8 cellular contexts compared by ENCODE assay signal in genomic region chr7:25125137-25125946, GRCh38.
DNase-seq lines count a peak whose midpoint lies in the region; ATAC-seq and TF ChIP-seq lines count a peak whose summit lies in the region.

Gene CYCS (minus strand): TSS chr7:25125260. CDS start chr7:25124119, 1,141 bp downstream.

- peak; percentile 100 for DNase-seq in GM06990 (ENCODE audit: extremely low read depth, insufficient read length)
- DNase-seq in NCI-H1092 (lab: John Stamatoyannopoulos, UW), result peak; percentile 100
- DNase-seq in germinal center (ENCODE audit: low spot score), result peak; percentile 92
- DNase-seq in non-pigmented ciliary epithelial cell (ENCODE audit: low read depth), result peak; percentile 99
- peak; percentile 99 for DNase-seq in superior temporal gyrus (ENCODE audit: extremely low spot score)

- no peaks in the 10 kb centered on the region for H3K9me3 Mint-ChIP-seq in activated naive CD4-positive, alpha-beta T cell treated with anti-CD3 and anti-CD28 coated beads, Interleukin-2, amount 50 U/mL, for 24 hours

- peak within 1 kb of the TSS; percentile 97 for H3K4me3 Mint-ChIP-seq in activated naive CD4-positive, alpha-beta T cell treated with anti-CD3 and anti-CD28 coated beads, Interleukin-2, amount 50 U/mL, for 24 hours

- peaks cover 27% of the 10 kb centered on the region for H3K36me3 Mint-ChIP-seq in activated naive CD4-positive, alpha-beta T cell treated with anti-CD3 and anti-CD28 coated beads, Interleukin-2, amount 50 U/mL, for 24 hours

- no peaks in the 10 kb centered on the region for H3K27me3 ChIP-seq in GM06990 (replicated peaks; ENCODE audit: control insufficient read depth, insufficient read depth, low read length)

- ATAC-seq in HG02588 (IDR thresholded peaks at IDR 0.05; ENCODE audit: unreplicated experiment), result peak; percentile 95
- peak; percentile 94 for ATAC-seq in SK-N-SH treated with all-trans-retinoic acid at 6 μM for 48 hours

- H3K36me3 ChIP-seq in GM06990 (ENCODE audit: control insufficient read depth, insufficient read depth, low read length), result peaks cover 8% of the 10 kb centered on the region

- H3K4me3 ChIP-seq in GM06990 (replicated peaks; ENCODE audit: low read depth, low read length), result peak within 1 kb of the TSS; percentile 97

- no peak for TF ChIP-seq CTCF in GM06990 (IDR thresholded peaks at IDR 0.05; ENCODE audit: insufficient read depth, low read length, poor library complexity, severe bottlenecking)

- peak within 1 kb of the TSS; percentile 99 for H3K27ac Mint-ChIP-seq in activated naive CD4-positive, alpha-beta T cell treated with anti-CD3 and anti-CD28 coated beads, Interleukin-2, amount 50 U/mL, for 24 hours

- H3K27me3 Mint-ChIP-seq in activated naive CD4-positive, alpha-beta T cell treated with anti-CD3 and anti-CD28 coated beads, Interleukin-2, amount 50 U/mL, for 24 hours, result no peaks in the 10 kb centered on the region

- H3K4me1 Mint-ChIP-seq in activated naive CD4-positive, alpha-beta T cell treated with anti-CD3 and anti-CD28 coated beads, Interleukin-2, amount 50 U/mL, for 24 hours, result peaks cover 25% of the 10 kb centered on the region

TF ChIP-seq in SK-N-SH treated with all-trans-retinoic acid at 6 μM for 48 hours, 23 proteins besides CTCF, POLR2A, EP300 and RAD21:
- TF ChIP-seq SNAI2 (CRISPR knock-in tag; IDR thresholded peaks at IDR 0.05) (0 out of 2 replicates have a peak, but pooled peaks have one; percentile 7), ARNTL (CRISPR knock-in tag; IDR thresholded peaks at IDR 0.05; ENCODE audit: borderline replicate concordance, low read depth) (no peak), ZFP3 (CRISPR knock-in tag; IDR thresholded peaks at IDR 0.05) (peak; percentile 51), CSDC2 (CRISPR knock-in tag; IDR thresholded peaks at IDR 0.05) (0 out of 2 replicates have a peak, but pooled peaks have one; percentile 65)

Comparison
In these comparisons a context has a peak if more than half of its experiments do, and no peak if none do; other contexts are left out.
1. Peak in every context shown above with its lines: DNase-seq, ATAC-seq and H3K4me3 ChIP-seq.